ENCODE assay signal across 31 cellular contexts in genomic region chr5:97090944-97091343, GRCh38. TPM values are rescaled to one million over a fixed set of nuclear protein-coding genes. Genes with fewer than 3 reads are reported as not detected.
"Had no signal": no experiment of that assay in that cellular context is flagged by ENCODE, and none has a peak within 500 bp of the region (broad histone marks: within the 10 kb centered on the region; RNA-seq: fewer than 3 reads in every experiment).

No MANE protein-coding gene starts in this region.

- H3K36me3 Mint-ChIP-seq: stimulated activated effector memory CD8-positive, alpha-beta T cell treated with anti-CD3 and anti-CD28 coated beads, Interleukin-12 subunit alpha, Interleukin-12 subunit beta, amount 100 ng/mL, for 72 hours; stimulated activated memory B cell treated with anti-CD40 and anti-IgM and Interleukin-4, amounts not matched to agents 10 μg/mL and 1 μg/mL and 100 μg/mL, for 72 hours had no signal

- H3K9me3 ChIP-seq: stomach, suprapubic skin, testis, thoracic aorta, thyroid gland, tibial artery, tibial nerve, transverse colon, upper lobe of left lung, upper lobe of right lung, uterus, vagina had no signal

- H3K27ac Mint-ChIP-seq: stimulated activated effector memory CD8-positive, alpha-beta T cell treated with anti-CD3 and anti-CD28 coated beads, Interleukin-12 subunit alpha, Interleukin-12 subunit beta, amount 100 ng/mL, for 72 hours; stimulated activated memory B cell treated with anti-CD40 and anti-IgM and Interleukin-4, amounts not matched to agents 10 μg/mL and 1 μg/mL and 100 μg/mL, for 72 hours; stimulated activated naive B cell treated with anti-CD40 and anti-IgM and Interleukin-4, amounts not matched to agents 10 μg/mL and 1 μg/mL and 100 μg/mL, for 72 hours; stimulated activated naive CD8-positive, alpha-beta T cell treated with anti-CD3 and anti-CD28 coated beads, Interleukin-15, amount 100 ng/mL, for 72 hours; stimulated activated naive CD8-positive, alpha-beta T cell treated with anti-CD3 and anti-CD28 coated beads, Interleukin-15, Interleukin-2, amounts not matched to agents 100 ng/mL and 50 ng/mL, for 24 hours; type B pancreatic cell had no signal

- FAIRE-seq: urothelium cell line had no signal

- H3K4me1 ChIP-seq: stomach, suprapubic skin, testis, tibial artery, upper lobe of left lung, upper lobe of right lung, uterus had no signal

- H3K36me3 ChIP-seq: stomach, suprapubic skin, thoracic aorta, thyroid gland, tibial artery, tibial nerve, transverse colon, upper lobe of left lung, upper lobe of right lung, uterus, vagina had no signal

- H3K9me3 Mint-ChIP-seq: stimulated activated effector memory CD8-positive, alpha-beta T cell treated with anti-CD3 and anti-CD28 coated beads, Interleukin-12 subunit alpha, Interleukin-12 subunit beta, amount 100 ng/mL, for 72 hours; stimulated activated memory B cell treated with anti-CD40 and anti-IgM and Interleukin-4, amounts not matched to agents 10 μg/mL and 1 μg/mL and 100 μg/mL, for 72 hours; stimulated activated naive B cell treated with anti-CD40 and anti-IgM and Interleukin-4, amounts not matched to agents 10 μg/mL and 1 μg/mL and 100 μg/mL, for 72 hours; stimulated activated naive CD8-positive, alpha-beta T cell treated with anti-CD3 and anti-CD28 coated beads, Interleukin-15, amount 100 ng/mL, for 72 hours; stimulated activated naive CD8-positive, alpha-beta T cell treated with anti-CD3 and anti-CD28 coated beads, Interleukin-15, Interleukin-2, amounts not matched to agents 100 ng/mL and 50 ng/mL, for 24 hours; type B pancreatic cell had no signal

- H3K27me3 Mint-ChIP-seq: stimulated activated memory B cell treated with anti-CD40 and anti-IgM and Interleukin-4, amounts not matched to agents 10 μg/mL and 1 μg/mL and 100 μg/mL, for 72 hours; stimulated activated naive B cell treated with anti-CD40 and anti-IgM and Interleukin-4, amounts not matched to agents 10 μg/mL and 1 μg/mL and 100 μg/mL, for 72 hours; stimulated activated naive CD8-positive, alpha-beta T cell treated with anti-CD3 and anti-CD28 coated beads, Interleukin-15, amount 100 ng/mL, for 72 hours; type B pancreatic cell had no signal

- H3K4me3 Mint-ChIP-seq: stimulated activated effector memory CD8-positive, alpha-beta T cell treated with anti-CD3 and anti-CD28 coated beads, Interleukin-12 subunit alpha, Interleukin-12 subunit beta, amount 100 ng/mL, for 72 hours; stimulated activated memory B cell treated with anti-CD40 and anti-IgM and Interleukin-4, amounts not matched to agents 10 μg/mL and 1 μg/mL and 100 μg/mL, for 72 hours; stimulated activated naive B cell treated with anti-CD40 and anti-IgM and Interleukin-4, amounts not matched to agents 10 μg/mL and 1 μg/mL and 100 μg/mL, for 72 hours; stimulated activated naive CD8-positive, alpha-beta T cell treated with anti-CD3 and anti-CD28 coated beads, Interleukin-15, amount 100 ng/mL, for 72 hours; stimulated activated naive CD8-positive, alpha-beta T cell treated with anti-CD3 and anti-CD28 coated beads, Interleukin-15, Interleukin-2, amounts not matched to agents 100 ng/mL and 50 ng/mL, for 24 hours; type B pancreatic cell had no signal

- H3K4me3 ChIP-seq: stomach, suprapubic skin, testis, thoracic aorta, thyroid gland, tibial artery, tibial nerve, transverse colon, upper lobe of left lung, upper lobe of right lung, uterus, vagina had no signal

- ATAC-seq: stimulated activated effector memory CD8-positive, alpha-beta T cell treated with anti-CD3 and anti-CD28 coated beads, Interleukin-12 subunit alpha, Interleukin-12 subunit beta, amount 100 ng/mL, for 72 hours; stimulated activated memory B cell treated with anti-CD40 and anti-IgM and Interleukin-4, amounts not matched to agents 10 μg/mL and 1 μg/mL and 100 μg/mL, for 72 hours; stimulated activated naive B cell treated with anti-CD40 and anti-IgM and Interleukin-4, amounts not matched to agents 10 μg/mL and 1 μg/mL and 100 μg/mL, for 72 hours; stimulated activated naive CD8-positive, alpha-beta T cell treated with anti-CD3 and anti-CD28 coated beads, Interleukin-15, amount 100 ng/mL, for 72 hours; stimulated activated naive CD8-positive, alpha-beta T cell treated with anti-CD3 and anti-CD28 coated beads, Interleukin-15, Interleukin-2, amounts not matched to agents 100 U/mL and 50 U/mL, for 24 hours; upper lobe of right lung had no signal

- H3K27ac ChIP-seq: stomach, suprapubic skin, testis, thoracic aorta, thyroid gland, tibial artery, tibial nerve, transverse colon, upper lobe of left lung, upper lobe of right lung, uterus, vagina had no signal

- DNase-seq: stimulated activated CD4-positive, alpha-beta T cell treated with anti-CD3 and anti-CD28 coated beads, Interleukin-2, amount 100 ng/mL, for 48 hours; stimulated activated CD4-positive, alpha-beta T cell treated with anti-CD3 and anti-CD28 coated beads, Interleukin-4, amount 100 ng/mL, for 1 hour; stimulated activated CD4-positive, alpha-beta T cell treated with anti-CD3 and anti-CD28 coated beads, Interleukin-4, amount 100 ng/mL, for 24 hours; stimulated activated CD4-positive, alpha-beta T cell treated with anti-CD3 and anti-CD28 coated beads, Interleukin-4, amount 100 ng/mL, for 4 hours; stimulated activated CD8-positive, alpha-beta memory T cell treated with anti-CD3 and anti-CD28 coated beads, Interleukin-4, amount 100 ng/mL, for 48 hours; stimulated activated naive B cell treated with anti-CD40 and anti-IgM and Interleukin-4, amounts not matched to agents 10 μg/mL and 1 μg/mL and 100 μg/mL, for 72 hours; stimulated activated naive CD4-positive, alpha-beta T cell; stimulated activated naive CD4-positive, alpha-beta T cell treated with Interleukin-2 at 50 U/mL for 16 hours; stimulated activated naive CD8-positive, alpha-beta T cell treated with anti-CD3 and anti-CD28 coated beads, Interleukin-15, amount 100 ng/mL, for 72 hours; stimulated activated naive CD8-positive, alpha-beta T cell treated with anti-CD3 and anti-CD28 coated beads, Interleukin-15, Interleukin-2, amounts not matched to agents 100 U/mL and 50 U/mL, for 24 hours; stomach; substantia nigra; testis; thyroid gland; tibial artery; transverse colon; trophoblast cell; upper lobe of left lung; upper lobe of right lung; uterus had no signal

- H3K27me3 ChIP-seq: stomach, testis, thyroid gland, tibial artery, tibial nerve, transverse colon, upper lobe of left lung, upper lobe of right lung, uterus, vagina had no signal

RNA-seq across cellular contexts. Expression of gene LIX1, which starts 51.5 kb away (rescaled TPM):
- total RNA-seq: subcutaneous adipose tissue, testis, thoracic aorta, upper lobe of right lung, ureter, vagina had no signal
